Comparison of ENCODE assay signal across 9 cellular contexts in the genomic region with DNA sequence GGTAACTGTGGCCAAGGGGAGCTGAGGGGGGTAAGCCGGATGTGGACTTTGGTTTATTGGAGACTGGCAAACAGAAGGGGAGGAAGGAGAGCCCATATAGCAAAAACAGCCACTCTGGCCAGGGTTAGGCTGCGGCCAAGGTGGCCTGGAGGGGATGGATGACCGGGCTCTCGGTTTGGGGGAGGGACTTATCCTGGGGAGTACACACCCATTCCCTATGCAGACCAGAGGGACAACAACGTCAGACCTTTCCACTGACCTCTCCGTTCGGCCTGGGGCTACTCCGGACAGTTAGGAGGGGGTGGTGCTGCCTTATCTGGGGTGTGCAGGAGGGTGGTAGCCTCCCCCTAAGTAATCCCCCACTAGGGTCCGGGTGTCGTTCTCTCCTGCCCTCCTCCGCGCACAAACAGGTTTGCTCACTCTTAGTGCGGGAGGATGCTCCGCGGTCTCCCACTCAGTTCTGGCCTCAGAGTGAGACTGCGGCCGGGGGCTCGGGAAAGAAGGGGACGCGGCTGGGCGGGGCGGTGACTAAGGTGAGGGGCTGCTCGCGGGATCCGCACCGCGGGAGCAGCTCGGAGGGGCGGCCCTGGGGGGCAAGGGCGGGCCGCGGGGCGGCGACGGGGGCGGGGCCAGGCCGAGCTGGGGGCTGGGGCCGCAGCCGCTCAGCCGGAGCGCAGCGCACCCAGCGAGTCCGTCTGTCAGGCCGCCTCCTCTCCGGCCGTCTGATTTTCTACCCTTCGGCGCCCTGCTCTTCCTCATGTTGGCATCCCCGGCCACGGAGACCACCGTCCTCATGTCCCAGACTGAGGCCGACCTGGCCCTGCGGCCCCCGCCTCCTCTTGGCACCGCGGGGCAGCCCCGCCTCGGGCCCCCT. TPM values are rescaled to one million over a fixed set of nuclear protein-coding genes. Genes with fewer than 3 reads are reported as not detected.
A peak's percentile ranks its signal among the peaks of the same experiment; 100 is the strongest.
DNase-seq lines count a peak whose midpoint lies in the region; ATAC-seq and TF ChIP-seq lines count a peak whose summit lies in the region.
"Had no signal": no experiment of that assay in that cellular context is flagged by ENCODE, and none has a peak within 500 bp of the region (broad histone marks: within the 10 kb centered on the region; RNA-seq: fewer than 3 reads in every experiment).

Gene WNK4, plus strand, starts transcription at position 669 of the 874 bp plus-strand sequence. Its CDS starts 89 bp downstream, at position 758.

- peaks cover 46% of the 10 kb centered on the region for H3K27me3 Mint-ChIP-seq in T-helper 17 cell
- H3K27me3 Mint-ChIP-seq in activated CD4-positive, alpha-beta memory T cell treated with anti-CD3 and anti-CD28 coated beads, Interleukin-2, amount 10 ng/mL, durations not matched to agents 7 days and 5 days = peaks cover 38% of the 10 kb centered on the region

- H3K9me3 ChIP-seq in T-helper 17 cell (ENCODE audit: control insufficient read depth, low read length, poor library complexity, severe bottlenecking) (no peaks in the 10 kb centered on the region), prostate gland (no peaks in the 10 kb centered on the region)

- H3K4me3 Mint-ChIP-seq in T-helper 17 cell = peak within 1 kb of the TSS; percentile 43
- no peak within 1 kb of the TSS for H3K4me3 Mint-ChIP-seq in activated CD4-positive, alpha-beta memory T cell treated with anti-CD3 and anti-CD28 coated beads, Interleukin-2, amount 10 ng/mL, durations not matched to agents 7 days and 5 days
- H3K4me3 Mint-ChIP-seq in stimulated activated effector memory CD8-positive, alpha-beta T cell treated with anti-CD3 and anti-CD28 coated beads, Interleukin-12 subunit alpha, Interleukin-12 subunit beta, amount 100 ng/mL, for 72 hours = no peak within 1 kb of the TSS

- no peaks in the 10 kb centered on the region for H3K27me3 ChIP-seq in prostate gland (replicated peaks; ENCODE audit: insufficient read depth)

- WGBS in prostate gland = 4% methylated on average over 49 of the region's 59 CpGs

- H3K4me1 ChIP-seq in prostate gland (replicated peaks) = no peaks in the 10 kb centered on the region

- no peak for TF ChIP-seq POLR2A in prostate gland (IDR thresholded peaks at IDR 0.05)

- CTCF ChIA-PET in activated CD4-positive, alpha-beta memory T cell treated with anti-CD3 and anti-CD28 coated beads, Interleukin-2, amount 10 ng/mL, durations not matched to agents 7 days and 5 days (lab: Charles Lee) = interaction anchor here (1.0 kb wide), 1 partner anchor 202 kb away, joined by 4 read pairs; no protein-coding TSS in a partner anchor

- H3K36me3 Mint-ChIP-seq in T-helper 17 cell (ENCODE audit: low read depth) = peaks cover 17% of the 10 kb centered on the region
- H3K36me3 Mint-ChIP-seq in activated CD4-positive, alpha-beta memory T cell treated with anti-CD3 and anti-CD28 coated beads, Interleukin-2, amount 10 ng/mL, durations not matched to agents 7 days and 5 days (ENCODE audit: low read depth) = peaks cover 42% of the 10 kb centered on the region
- H3K36me3 Mint-ChIP-seq in stimulated activated effector memory CD8-positive, alpha-beta T cell treated with anti-CD3 and anti-CD28 coated beads, Interleukin-12 subunit alpha, Interleukin-12 subunit beta, amount 100 ng/mL, for 72 hours = peaks cover 44% of the 10 kb centered on the region

- POLR2A ChIA-PET in activated CD4-positive, alpha-beta memory T cell treated with anti-CD3 and anti-CD28 coated beads, Interleukin-2, amount 10 ng/mL, durations not matched to agents 7 days and 5 days (lab: Charles Lee) = interaction anchor here (1.2 kb wide), 1 partner anchor 44 kb away, joined by 4 read pairs; the partner anchor contains the start of gene BECN1

- TF ChIP-seq CTCF in GM10266 (IDR thresholded peaks at IDR 0.05; ENCODE audit: control insufficient read depth, insufficient read depth, low read depth, missing control alignments) (no peak), prostate gland (IDR thresholded peaks at IDR 0.05) (no peak)

- peaks cover 23% of the 10 kb centered on the region for H3K4me1 Mint-ChIP-seq in T-helper 17 cell
- peaks cover 19% of the 10 kb centered on the region for H3K4me1 Mint-ChIP-seq in activated CD4-positive, alpha-beta memory T cell treated with anti-CD3 and anti-CD28 coated beads, Interleukin-2, amount 10 ng/mL, durations not matched to agents 7 days and 5 days
- peaks cover 34% of the 10 kb centered on the region for H3K4me1 Mint-ChIP-seq in stimulated activated effector memory CD8-positive, alpha-beta T cell treated with anti-CD3 and anti-CD28 coated beads, Interleukin-12 subunit alpha, Interleukin-12 subunit beta, amount 100 ng/mL, for 72 hours

- H3K27ac Mint-ChIP-seq in T-helper 17 cell = no peak within 1 kb of the TSS
- no peak within 1 kb of the TSS for H3K27ac Mint-ChIP-seq in activated CD4-positive, alpha-beta memory T cell treated with anti-CD3 and anti-CD28 coated beads, Interleukin-2, amount 10 ng/mL, durations not matched to agents 7 days and 5 days
- H3K27ac Mint-ChIP-seq in stimulated activated effector memory CD8-positive, alpha-beta T cell treated with anti-CD3 and anti-CD28 coated beads, Interleukin-12 subunit alpha, Interleukin-12 subunit beta, amount 100 ng/mL, for 72 hours = no peak within 1 kb of the TSS

- H3K36me3 ChIP-seq in prostate gland = peaks cover 0 to 3% of the 10 kb centered on the region in 2 donors

- intact Hi-C loops in prostate gland (cut with DNase I) = no loop called here

- peak within 1 kb of the TSS; percentile 48 to 52 for H3K4me3 ChIP-seq in prostate gland

- ATAC-seq in T-helper 17 cell = no peak
- no peak for ATAC-seq in stimulated activated effector memory CD8-positive, alpha-beta T cell treated with anti-CD3 and anti-CD28 coated beads, Interleukin-12 subunit alpha, Interleukin-12 subunit beta, amount 100 ng/mL, for 72 hours

- peak within 1 kb of the TSS; percentile 75 to 77 for H3K27ac ChIP-seq in prostate gland

- peak; percentile 31 for DNase-seq in GM10266 (ENCODE audit: extremely low spot score)
- DNase-seq in T-helper 17 cell = no peak
- DNase-seq in glomerular endothelial cell (ENCODE audit: extremely low read depth, low read depth, low spot score) = no peak
- peak; percentile 46 for DNase-seq in prostate gland (ENCODE audit: low spot score)
- DNase-seq in activated CD4-positive, alpha-beta memory T cell treated with anti-CD3 and anti-CD28 coated beads, Interleukin-2, amount 10 ng/mL, durations not matched to agents 7 days and 5 days = no peak
- DNase-seq in NK-92 treated with Interleukin-12 subunit alpha and Interleukin-12 subunit beta, amount 100 ng/mL, for 24 hours (lab: John Stamatoyannopoulos, UW) = no peak
- DNase-seq in stimulated activated effector memory CD8-positive, alpha-beta T cell treated with anti-CD3 and anti-CD28 coated beads, Interleukin-12 subunit alpha, Interleukin-12 subunit beta, amount 100 ng/mL, for 72 hours (ENCODE audit: low spot score in 2 of 2) = no peak
- no peak for DNase-seq in NCI-H128 (lab: John Stamatoyannopoulos, UW; ENCODE audit: unreplicated experiment)

- H3K9me3 Mint-ChIP-seq in activated CD4-positive, alpha-beta memory T cell treated with anti-CD3 and anti-CD28 coated beads, Interleukin-2, amount 10 ng/mL, durations not matched to agents 7 days and 5 days = no peaks in the 10 kb centered on the region
- H3K9me3 Mint-ChIP-seq in stimulated activated effector memory CD8-positive, alpha-beta T cell treated with anti-CD3 and anti-CD28 coated beads, Interleukin-12 subunit alpha, Interleukin-12 subunit beta, amount 100 ng/mL, for 72 hours = no peaks in the 10 kb centered on the region

RNA-seq across cellular contexts. Expression of gene WNK4, which starts in this region (rescaled TPM):
- total RNA-seq in T-helper 17 cell (under 1 TPM in 1 of 2 donors, not detected in 1; 0.31 TPM), glomerular endothelial cell (8.8 and 10.4 TPM in 2 replicates), prostate gland (10 to 100 TPM; 24.7 to 28.9 TPM)
- under 1 TPM; 0.18 to 0.20 TPM for total RNA-seq in activated CD4-positive, alpha-beta memory T cell treated with anti-CD3 and anti-CD28 coated beads, Interleukin-2, amount 10 ng/mL, durations not matched to agents 7 days and 5 days
- total RNA-seq: ureter had no signal

Comparison
In these comparisons a context has a peak if more than half of its experiments do, and no peak if none do; other contexts are left out.
1. DNase-seq: peak in GM10266 (single experiment) and prostate gland (single experiment); none in T-helper 17 cell (0 of 3), glomerular endothelial cell (single experiment), activated CD4-positive, alpha-beta memory T cell treated with anti-CD3 and anti-CD28 coated beads, Interleukin-2, amount 10 ng/mL, durations not matched to agents 7 days and 5 days (single experiment), NK-92 treated with Interleukin-12 subunit alpha and Interleukin-12 subunit beta, amount 100 ng/mL, for 24 hours (single experiment), stimulated activated effector memory CD8-positive, alpha-beta T cell treated with anti-CD3 and anti-CD28 coated beads, Interleukin-12 subunit alpha, Interleukin-12 subunit beta, amount 100 ng/mL, for 72 hours (0 of 2) and NCI-H128 (single experiment).